ENCODE assay signal across 8 cellular contexts in genomic region chr6:108848116-108848868, GRCh38. TPM values are rescaled to one million over a fixed set of nuclear protein-coding genes. Genes with fewer than 3 reads are reported as not detected.
A peak's percentile ranks its signal among the peaks of the same experiment; 100 is the strongest.
DNase-seq lines count a peak whose midpoint lies in the region; ATAC-seq and TF ChIP-seq lines count a peak whose summit lies in the region.

Gene ARMC2, plus strand, starts transcription at chr6:108848422. Its CDS starts 5,846 bp downstream, at chr6:108854268.

- peaks cover 24 to 26% (median 25%) of the 10 kb centered on the region in 3 donors for H3K4me1 Mint-ChIP-seq in T-cell
- H3K4me1 Mint-ChIP-seq in progenitor cell of endocrine pancreas (ENCODE audit: low read depth), result peaks cover 3% of the 10 kb centered on the region

- no peak for TF ChIP-seq CTCF in GM12875 (IDR thresholded peaks at IDR 0.05; ENCODE audit: borderline replicate concordance, insufficient read depth, low read depth, low read length)
- TF ChIP-seq CTCF in left ventricle myocardium inferior (IDR thresholded peaks at IDR 0.05; ENCODE audit: borderline replicate concordance), result no peak
- TF ChIP-seq CTCF in progenitor cell of endocrine pancreas (IDR thresholded peaks at IDR 0.05; ENCODE audit: unreplicated experiment), result no peak
- no peak for TF ChIP-seq CTCF in upper lobe of right lung (IDR thresholded peaks at IDR 0.05)

- peaks cover 44% of the 10 kb centered on the region for H3K4me1 ChIP-seq in left ventricle myocardium inferior
- peaks cover 31% of the 10 kb centered on the region for H3K4me1 ChIP-seq in upper lobe of right lung

- H3K4me3 Mint-ChIP-seq in T-cell, result peak within 1 kb of the TSS; percentile 82 to 87 (median 86)
- H3K4me3 Mint-ChIP-seq in progenitor cell of endocrine pancreas (ENCODE audit: low read depth), result peak within 1 kb of the TSS; percentile 77

- H3K27ac ChIP-seq in left ventricle myocardium inferior (replicated peaks) (peak within 1 kb of the TSS; percentile 93), upper lobe of right lung (peak within 1 kb of the TSS; percentile 87)

- H3K9me3 Mint-ChIP-seq in T-cell (no peaks in the 10 kb centered on the region), progenitor cell of endocrine pancreas (ENCODE audit: low read depth) (no peaks in the 10 kb centered on the region)

- H3K4me3 ChIP-seq in GM12875 (ENCODE audit: low read depth, low read length), result peak within 1 kb of the TSS; percentile 61
- H3K4me3 ChIP-seq in left ventricle myocardium inferior, result peak within 1 kb of the TSS; percentile 84
- H3K4me3 ChIP-seq in upper lobe of right lung, result peak within 1 kb of the TSS; percentile 90

- no peaks in the 10 kb centered on the region for H3K36me3 Mint-ChIP-seq in T-cell
- H3K36me3 Mint-ChIP-seq in progenitor cell of endocrine pancreas (ENCODE audit: insufficient read depth), result no peaks in the 10 kb centered on the region

- POLR2A ChIA-PET in T-cell (lab: Charles Lee), result interaction anchor here (0.6 to 1.1 kb wide), 4 partner anchors 26 to 290 kb away, joined by 3 to 13 read pairs (median 4); no protein-coding TSS in a partner anchor

- no peaks in the 10 kb centered on the region for H3K9me3 ChIP-seq in left ventricle myocardium inferior (replicated peaks)
- no peaks in the 10 kb centered on the region for H3K9me3 ChIP-seq in upper lobe of right lung

- H3K27me3 Mint-ChIP-seq in T-cell (no peaks in the 10 kb centered on the region), progenitor cell of endocrine pancreas (peaks cover 10% of the 10 kb centered on the region)

- intact Hi-C loops in left ventricle myocardium inferior (cut with micrococcal nuclease) (no loop called here), upper lobe of right lung (cut with DNase I) (no loop called here)

- CTCF ChIA-PET in T-cell (lab: Charles Lee), result interaction anchor here (0.7 to 1.8 kb wide), 14 partner anchors 10 to 308 kb away, joined by 3 to 5 read pairs (median 3); no protein-coding TSS in a partner anchor

- H3K27ac Mint-ChIP-seq in T-cell (peak within 1 kb of the TSS; percentile 68 to 89), progenitor cell of endocrine pancreas (no peak within 1 kb of the TSS)

- DNase-seq in NCI-H1417 treated with DMSO at 0.1 percent for 48 hours (lab: John Stamatoyannopoulos, UW) (peak; percentile 51), T-cell (peak; percentile 62 to 88 (median 75)), amniotic stem cell (lab: John Stamatoyannopoulos, UW) (peak; percentile 70), left ventricle myocardium inferior (peak; percentile 94), progenitor cell of endocrine pancreas (ENCODE audit: low spot score, unreplicated experiment) (peak; percentile 94), upper lobe of right lung (peak; percentile 98)

- no peaks in the 10 kb centered on the region for H3K27me3 ChIP-seq in left ventricle myocardium inferior (ENCODE audit: low read depth)
- no peaks in the 10 kb centered on the region for H3K27me3 ChIP-seq in upper lobe of right lung

- H3K36me3 ChIP-seq in left ventricle myocardium inferior (no peaks in the 10 kb centered on the region), upper lobe of right lung (no peaks in the 10 kb centered on the region)

- ATAC-seq in HG02798 (IDR thresholded peaks at IDR 0.05; ENCODE audit: poor library complexity, unreplicated experiment) (peak; percentile 98), T-cell (replicated peaks in 1 of 4) (peak; percentile 88 to 92 (median 90)), upper lobe of right lung (peak; percentile 99)

RNA-seq across cellular contexts. Expression of gene ARMC2, which starts in this region (rescaled TPM):
- total RNA-seq in T-cell (1 to 10 TPM; 6.4 to 10.0 (median 8.1) TPM), left ventricle myocardium inferior (14.0 TPM), progenitor cell of endocrine pancreas (16.1 and 16.5 TPM in 2 replicates), upper lobe of right lung (5.8 TPM)

Comparison
In these comparisons a context has a peak if more than half of its experiments do, and no peak if none do; other contexts are left out.
1. Peak in every context shown above with its lines: DNase-seq, ATAC-seq, H3K4me3 ChIP-seq and H3K27ac ChIP-seq.